Comparison of ENCODE assay signal across 9 cellular contexts in the genomic region with DNA sequence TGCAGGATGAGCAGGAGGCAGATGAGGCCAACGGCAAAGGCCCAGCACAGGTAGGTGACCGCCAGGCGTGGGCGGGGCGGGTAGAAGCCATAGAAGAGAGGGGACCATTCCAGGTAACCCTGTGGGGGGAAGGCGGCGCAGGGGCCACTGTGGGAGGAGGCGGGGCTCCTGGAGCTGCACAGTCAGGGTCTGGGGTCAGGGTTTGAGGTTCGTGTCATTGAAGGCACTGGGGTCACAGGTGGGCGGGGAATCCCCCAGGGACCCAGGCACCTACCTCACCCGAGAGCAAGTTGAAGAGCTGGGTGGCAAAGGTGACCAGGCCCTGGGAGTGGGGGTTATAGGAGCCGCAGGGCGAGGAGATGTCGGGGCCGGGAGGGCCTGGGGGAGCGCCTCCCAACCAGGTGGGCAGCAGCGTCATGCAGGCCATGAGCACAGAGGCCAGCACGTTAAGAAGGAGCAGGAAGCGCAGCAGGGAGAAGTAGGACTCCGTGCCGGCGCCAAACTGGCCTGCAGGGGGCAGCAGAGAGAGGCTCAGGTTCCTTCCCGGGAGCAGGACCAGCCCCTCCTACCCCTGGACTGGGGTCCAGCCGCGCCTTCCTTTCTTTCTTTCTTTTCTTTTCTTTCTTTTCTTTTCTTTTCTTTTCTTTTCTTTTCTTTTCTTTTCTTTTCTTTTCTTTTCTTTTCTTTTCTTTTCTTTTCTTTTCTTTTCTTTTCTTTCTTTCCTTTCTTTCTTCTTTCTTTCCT. TPM values are rescaled to one million over a fixed set of nuclear protein-coding genes. Genes with fewer than 3 reads are reported as not detected.
DNase-seq lines count a peak whose midpoint lies in the region; ATAC-seq and TF ChIP-seq lines count a peak whose summit lies in the region.
"Had no signal": no experiment of that assay in that cellular context is flagged by ENCODE, and none has a peak within 500 bp of the region (broad histone marks: within the 10 kb centered on the region; RNA-seq: fewer than 3 reads in every experiment).

No MANE protein-coding gene starts in this region.

- ATAC-seq in GM18907 (IDR thresholded peaks at IDR 0.05; ENCODE audit: unreplicated experiment) = peak; percentile 65

- peak; percentile 92 for TF ChIP-seq CTCF in 22Rv1 (IDR thresholded peaks at IDR 0.05)
- TF ChIP-seq CTCF in SK-N-SH (IDR thresholded peaks at IDR 0.05) = peak; percentile 82

- TF ChIP-seq EP300 in SK-N-SH (IDR thresholded peaks at IDR 0.05; ENCODE audit: borderline replicate concordance in 1 of 2, low read depth in 1 of 2, low read length in 1 of 2) = no peak

- H3K27me3 ChIP-seq in SK-N-SH (ENCODE audit: insufficient read depth) = no peaks in the 10 kb centered on the region

- CTCF ChIA-PET in SK-N-SH (lab: Yijun Ruan, JAX) = interaction anchor here (0.7 to 2.9 kb wide), 11 partner anchors 9 to 66 kb away, joined by 3 to 13 read pairs (median 5); a partner anchor contains a TSS

- no peaks in the 10 kb centered on the region for H3K36me3 ChIP-seq in SK-N-SH (replicated peaks in 1 of 2; ENCODE audit: control insufficient read depth in 1 of 2, insufficient read depth in 2 of 2, low read length in 1 of 2)

- no peak overlapping the region for H3K9ac ChIP-seq in SK-N-SH

- H3K27ac ChIP-seq in 22Rv1 (no peak overlapping the region), SK-N-SH (ENCODE audit: low read depth in 2 of 2, low read length in 1 of 2) (no peak overlapping the region)
- H3K27ac ChIP-seq: skin epidermis had no signal

- H3K9me2 ChIP-seq in SK-N-SH = no peaks in the 10 kb centered on the region

- no peak overlapping the region for H2AFZ ChIP-seq in SK-N-SH (ENCODE audit: low read depth)

- POLR2A ChIA-PET in SK-N-SH (lab: Yijun Ruan, JAX) = no interaction called here

- no peaks in the 10 kb centered on the region for H4K20me1 ChIP-seq in SK-N-SH (ENCODE audit: insufficient read depth)

- DNase-seq in NCI-H1092 treated with DMSO at 0.1 percent for 48 hours (lab: John Stamatoyannopoulos, UW) (peak; percentile 62), SK-N-SH (peak; percentile 97), globus pallidus (ENCODE audit: low spot score) (peak; percentile 76), posterior cingulate gyrus (peak; percentile 77 to 98 (median 96)), ureter (ENCODE audit: low spot score) (peak; percentile 95)
- peak; percentile 92 for DNase-seq in activated naive CD4-positive, alpha-beta T cell treated with Interleukin-2 at 50 U/mL for 16 hours

- WGBS in SK-N-SH (ENCODE audit: low lambda C conversion rate) = 4% methylated on average over 14 of the region's 25 CpGs

- H3K4me3 ChIP-seq in SK-N-SH (ENCODE audit: low read depth in 2 of 2, low read length in 1 of 2) = peak overlapping the region in 1 of 2 experiments; percentile 51; a peak in 1 of 4 replicates
- H3K4me3 ChIP-seq: skin epidermis had no signal

- no peaks in the 10 kb centered on the region for H3K9me3 ChIP-seq in SK-N-SH

- intact Hi-C loops in posterior cingulate gyrus (cut with DNase I) = loop anchor here (1.0 kb wide), 1 partner anchor 63 kb away; no protein-coding TSS in a partner anchor

- no peaks in the 10 kb centered on the region for H3F3A ChIP-seq in SK-N-SH (replicated peaks; ENCODE audit: insufficient read depth)

- TF ChIP-seq RAD21 in SK-N-SH (IDR thresholded peaks at IDR 0.05; ENCODE audit: low read length) = peak; percentile 73

- H3K4me1 ChIP-seq in SK-N-SH (ENCODE audit: control insufficient read depth in 1 of 2, insufficient read depth in 2 of 2, low read depth in 1 of 2, low read length in 1 of 2) = peaks cover 5 to 6% of the 10 kb centered on the region in 2 experiments; a peak in 2 of 4 replicates

- H3K4me2 ChIP-seq in SK-N-SH = no peak overlapping the region

- H3K79me2 ChIP-seq in SK-N-SH (ENCODE audit: insufficient read depth) = no peaks in the 10 kb centered on the region

TF ChIP-seq in SK-N-SH, 30 proteins besides CTCF, POLR2A, EP300 and RAD21:
- TF ChIP-seq FOSL2 (IDR thresholded peaks at IDR 0.05; ENCODE audit: borderline replicate concordance, low read depth) (no peak), SMC3 (IDR thresholded peaks at IDR 0.05; ENCODE audit: low read depth, low read length) (peak; percentile 75)
- TF ChIP-seq, protein P1, sequence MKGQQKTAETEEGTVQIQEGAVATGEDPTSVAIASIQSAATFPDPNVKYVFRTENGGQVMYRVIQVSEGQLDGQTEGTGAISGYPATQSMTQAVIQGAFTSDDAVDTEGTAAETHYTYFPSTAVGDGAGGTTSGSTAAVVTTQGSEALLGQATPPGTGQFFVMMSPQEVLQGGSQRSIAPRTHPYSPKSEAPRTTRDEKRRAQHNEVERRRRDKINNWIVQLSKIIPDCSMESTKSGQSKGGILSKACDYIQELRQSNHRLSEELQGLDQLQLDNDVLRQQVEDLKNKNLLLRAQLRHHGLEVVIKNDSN (IDR thresholded peaks at IDR 0.05; ENCODE audit: borderline replicate concordance, low read depth) = no peak
- TF ChIP-seq, protein P2, sequence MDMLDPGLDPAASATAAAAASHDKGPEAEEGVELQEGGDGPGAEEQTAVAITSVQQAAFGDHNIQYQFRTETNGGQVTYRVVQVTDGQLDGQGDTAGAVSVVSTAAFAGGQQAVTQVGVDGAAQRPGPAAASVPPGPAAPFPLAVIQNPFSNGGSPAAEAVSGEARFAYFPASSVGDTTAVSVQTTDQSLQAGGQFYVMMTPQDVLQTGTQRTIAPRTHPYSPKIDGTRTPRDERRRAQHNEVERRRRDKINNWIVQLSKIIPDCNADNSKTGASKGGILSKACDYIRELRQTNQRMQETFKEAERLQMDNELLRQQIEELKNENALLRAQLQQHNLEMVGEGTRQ (IDR thresholded peaks at IDR 0.05; ENCODE audit: borderline replicate concordance, low read depth, low read length) = no peak

RNA-seq across cellular contexts. Expression of a gene that starts 4.6 kb away (rescaled TPM):
- 2.7 and 2.8 TPM in 2 replicates for polyA plus RNA-seq in SK-N-SH (2012; rRNA removed)
- polyA plus RNA-seq in SK-N-SH (2012; cell fraction: cytosol; rRNA removed) = 0.66 and 1.2 TPM in 2 replicates
- polyA plus RNA-seq in SK-N-SH (2012; cell fraction: nucleus; rRNA removed) = 11.2 and 15.7 TPM in 2 replicates
- 155 TPM for total RNA-seq in ureter

RNA-seq across cellular contexts. Expression of a gene that starts 8.8 kb away (rescaled TPM):
- polyA plus RNA-seq in SK-N-SH (2012; rRNA removed) = 7.7 and 11.4 TPM in 2 replicates
- polyA plus RNA-seq in SK-N-SH (2012; cell fraction: cytosol; rRNA removed) = 8.3 and 8.4 TPM in 2 replicates
- 7.5 and 10.1 TPM in 2 replicates for polyA plus RNA-seq in SK-N-SH (2012; cell fraction: nucleus; rRNA removed)
- total RNA-seq in ureter = 5.8 TPM

RNA-seq across cellular contexts. Expression of a gene that starts 21.0 kb away (rescaled TPM):
- 65.4 and 80.8 TPM in 2 replicates for polyA plus RNA-seq in SK-N-SH (2012; rRNA removed)
- polyA plus RNA-seq in SK-N-SH (2012; cell fraction: cytosol; rRNA removed) = 36.0 and 53.3 TPM in 2 replicates
- polyA plus RNA-seq in SK-N-SH (2012; cell fraction: nucleus; rRNA removed) = 142 and 172 TPM in 2 replicates
- 175 TPM for total RNA-seq in ureter

RNA-seq across cellular contexts. Expression of a gene that starts 22.8 kb away (rescaled TPM):
- polyA plus RNA-seq in SK-N-SH (2012; rRNA removed) = 82.1 and 84.1 TPM in 2 replicates
- 45.3 and 70.5 TPM in 2 replicates for polyA plus RNA-seq in SK-N-SH (2012; cell fraction: cytosol; rRNA removed)
- polyA plus RNA-seq in SK-N-SH (2012; cell fraction: nucleus; rRNA removed) = 54.9 and 66.9 TPM in 2 replicates
- total RNA-seq in ureter = 27.7 TPM

RNA-seq across cellular contexts. Expression of a gene that starts 30.8 kb away (rescaled TPM):
- 7.1 and 14.2 TPM in 2 replicates for polyA plus RNA-seq in SK-N-SH (2012; rRNA removed)
- 17.0 and 19.2 TPM in 2 replicates for polyA plus RNA-seq in SK-N-SH (2012; cell fraction: cytosol; rRNA removed)
- polyA plus RNA-seq in SK-N-SH (2012; cell fraction: nucleus; rRNA removed) = 32.8 and 34.3 TPM in 2 replicates
- 54.6 TPM for total RNA-seq in ureter
